15 cellular contexts compared by ENCODE assay signal in the genomic region with DNA sequence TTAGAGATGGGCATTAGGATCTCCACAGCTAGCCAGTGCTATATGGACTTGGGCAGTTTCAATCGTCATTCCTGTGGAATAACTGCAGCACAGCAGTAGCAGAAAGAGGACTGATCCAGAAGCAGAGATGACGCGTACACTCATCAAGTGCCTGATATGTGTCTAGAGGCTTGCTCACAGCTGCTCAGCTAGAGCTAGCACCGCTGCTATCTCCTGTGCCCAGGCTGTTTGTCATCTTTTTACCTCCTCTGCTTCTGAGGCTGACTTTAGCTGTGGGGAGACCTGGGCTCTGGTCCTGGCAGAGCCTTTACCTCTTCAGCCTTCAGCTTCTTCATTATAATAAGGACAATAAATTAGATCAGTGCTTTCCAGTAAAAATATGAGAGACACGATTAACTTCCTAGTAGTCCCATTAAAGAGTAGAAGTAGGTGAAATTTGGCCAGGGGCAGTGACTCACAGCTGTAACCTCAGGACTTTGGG. TPM values are rescaled to one million over a fixed set of nuclear protein-coding genes. Genes with fewer than 3 reads are reported as not detected.
DNase-seq lines count a peak whose midpoint lies in the region; ATAC-seq, FAIRE-seq and TF ChIP-seq lines count a peak whose summit lies in the region.
"Had no signal": no experiment of that assay in that cellular context is flagged by ENCODE, and none has a peak within 500 bp of the region (broad histone marks: within the 10 kb centered on the region; RNA-seq: fewer than 3 reads in every experiment).

No MANE protein-coding gene starts in this region.

- peaks cover 83% of the 10 kb centered on the region for H3K79me2 ChIP-seq in K562 (ENCODE audit: control insufficient read depth, insufficient read depth, low read length)

- intact Hi-C loops in cardiac septum (cut with DNase I) = no loop called here
- intact Hi-C loops in K562 (cut with micrococcal nuclease) = loop anchor here (5.0 kb wide), 1 partner anchor 74 kb away; no protein-coding TSS in a partner anchor

- H3K4me2 ChIP-seq in K562 (ENCODE audit: insufficient read depth, low read length) = peak overlapping the region; percentile 77

- no TSS peak for BruUV-seq in K562 (replicated peaks; lab: Mats Ljungman, UMichigan)

- WGBS in K562 (ENCODE audit: insufficient coverage, low coverage, missing lambda C conversion rate) = 10% methylated on average over 5 of the region's 5 CpGs

- H4K20me1 ChIP-seq in K562 (replicated peaks; ENCODE audit: control insufficient read depth, insufficient read depth, low read length) = peaks cover 12% of the 10 kb centered on the region

- ATAC-seq in K562 (peak; percentile 55), left lobe of liver (no peak), HG03565 (IDR thresholded peaks at IDR 0.05; ENCODE audit: unreplicated experiment) (no peak), GM21367 (IDR thresholded peaks at IDR 0.05; ENCODE audit: unreplicated experiment) (no peak)
- ATAC-seq: naive thymus-derived CD4-positive, alpha-beta T cell; stimulated activated naive CD8-positive, alpha-beta T cell treated with anti-CD3 and anti-CD28 coated beads, Interleukin-15, amount 100 ng/mL, for 72 hours had no signal

- peak overlapping the region in 1 of 2 experiments; percentile 16; a peak in 1 of 4 replicates for H3K9ac ChIP-seq in K562 (ENCODE audit: insufficient read depth in 1 of 2, low read depth in 2 of 2, low read length in 2 of 2)
- H3K9ac ChIP-seq: GM23248 had no signal

- FAIRE-seq in K562 (lab: Jason Lieb, UNC) (peak; percentile 95), GM12892 (lab: Jason Lieb, UNC) (no peak)

- H3K9me3 ChIP-seq in cardiac muscle cell (ENCODE audit: low read depth) = no peaks in the 10 kb centered on the region
- no peaks in the 10 kb centered on the region for H3K9me3 ChIP-seq in K562 (replicated peaks; ENCODE audit: control insufficient read depth, insufficient read depth, low read depth, low read length)
- H3K9me3 ChIP-seq: vagina had no signal

- in situ Hi-C loops in K562 (cut with MboI) = no loop called here

- DNase-seq in cardiac muscle cell (ENCODE audit: low read depth in 1 of 2, low spot score in 1 of 2) (peak; percentile 24 to 36), cardiac septum (ENCODE audit: low spot score) (no peak), K562 (ENCODE audit: extremely low read depth in 1 of 4, low spot score in 3 of 4) (peak; percentile 49 to 93 (median 65)), left lobe of liver (ENCODE audit: low spot score) (peak; percentile 30), GOT3 (lab: John Stamatoyannopoulos, UW) (no peak), GM12892 (ENCODE audit: insufficient read length) (no peak)
- DNase-seq: GM23248; naive thymus-derived CD4-positive, alpha-beta T cell; NCI-H1694 treated with DMSO at 0.1 percent for 48 hours; NCI-H446; SIG-M5; stimulated activated naive CD8-positive, alpha-beta T cell treated with anti-CD3 and anti-CD28 coated beads, Interleukin-15, amount 100 ng/mL, for 72 hours had no signal

- peaks cover 3% of the 10 kb centered on the region for H3K9me1 ChIP-seq in K562 (ENCODE audit: control insufficient read depth, insufficient read depth, low read length)

- CTCF ChIA-PET in K562 (lab: Yijun Ruan, JAX; ENCODE audit: low intra/inter-chr PET ratio) = no interaction called here

- TF ChIP-seq CTCF in cardiac muscle cell (IDR thresholded peaks at IDR 0.05; ENCODE audit: low read depth, low read length) = no peak
- TF ChIP-seq CTCF in K562 (IDR thresholded peaks at IDR 0.05 in 2 of 3, conservative IDR thresholded peaks at IDR 0.05 in 1 of 3; ENCODE audit: insufficient read depth in 2 of 3, low read depth in 1 of 3, low read length in 3 of 3) = no peak

- H3K4me1 ChIP-seq in cardiac muscle cell (ENCODE audit: low read depth) (peaks cover 20% of the 10 kb centered on the region), K562 (replicated peaks in 1 of 2; ENCODE audit: control insufficient read depth in 2 of 2, insufficient read depth in 2 of 2, low read length in 2 of 2) (peaks cover 62 to 84% of the 10 kb centered on the region in 2 experiments)

- no peak for TF ChIP-seq POLR2A in K562 (conservative IDR thresholded peaks at IDR 0.05)
- no peak for TF ChIP-seq POLR2A in GM12892 (IDR thresholded peaks at IDR 0.05; ENCODE audit: low read depth, low read length)

- H3K36me3 ChIP-seq in cardiac muscle cell = no peaks in the 10 kb centered on the region
- no peaks in the 10 kb centered on the region; the same call in 1 of the 3 replicates for H3K36me3 ChIP-seq in K562 (ENCODE audit: control insufficient read depth, insufficient read depth, low read length)
- H3K36me3 ChIP-seq: vagina had no signal

- no peak overlapping the region for H3K4me3 ChIP-seq in cardiac muscle cell
- no peak overlapping the region for H3K4me3 ChIP-seq in K562
- H3K4me3 ChIP-seq: GM23248, vagina had no signal

- H3K27ac ChIP-seq in cardiac muscle cell = no peak overlapping the region
- H3K27ac ChIP-seq in K562 (ENCODE audit: extremely low read depth, low read depth, low read length) = peak overlapping the region; percentile 63
- H3K27ac ChIP-seq: GM23248, vagina had no signal

- POLR2A ChIA-PET in K562 (lab: Yijun Ruan, JAX) = interaction anchor here (0.5 to 14.3 kb wide), 8 partner anchors 16 to 313 kb away, joined by 3 to 383 read pairs (median 4); no protein-coding TSS in a partner anchor

- H2AFZ ChIP-seq in K562 (ENCODE audit: low read depth, low read length) = no peak overlapping the region
- H2AFZ ChIP-seq: GM23248 had no signal

- H3K27me3 ChIP-seq in cardiac muscle cell (peaks cover 15% of the 10 kb centered on the region), K562 (ENCODE audit: control insufficient read depth in 2 of 2, insufficient read depth in 2 of 2, low read length in 2 of 2) (no peaks in the 10 kb centered on the region)
- H3K27me3 ChIP-seq: vagina had no signal

- TF ChIP-seq EP300 in K562 (IDR thresholded peaks at IDR 0.05; ENCODE audit: low read length) = peak; percentile 86

- peak in 1 of 2 experiments; percentile 24; a peak in 1 of 4 replicates for TF ChIP-seq RAD21 in K562 (CRISPR knock-in tag; conservative IDR thresholded peaks at IDR 0.05 in 1 of 2, IDR thresholded peaks at IDR 0.05 in 1 of 2)

TF ChIP-seq in K562, 482 proteins besides CTCF, POLR2A, EP300 and RAD21 (continues in another document):
- TF ChIP-seq ARNT (IDR thresholded peaks at IDR 0.05) (peak; percentile 65 to 100; a peak in 3 of 4 replicates), ETV5 (CRISPR knock-in tag; IDR thresholded peaks at IDR 0.05; ENCODE audit: low read depth) (0 out of 2 replicates have a peak, but pooled peaks have one; percentile 4), CBFA2T2 (conservative IDR thresholded peaks at IDR 0.05) (peak; percentile 94), BRCA1 (IDR thresholded peaks at IDR 0.05) (no peak), BRCA1 (CRISPR knock-in tag; IDR thresholded peaks at IDR 0.05) (no peak), SAFB (IDR thresholded peaks at IDR 0.05; ENCODE audit: borderline replicate concordance, low read depth, low read length) (no peak), ZNF217 (CRISPR knock-in tag; IDR thresholded peaks at IDR 0.05) (no peak), DACH1 (IDR thresholded peaks at IDR 0.05; ENCODE audit: partially characterized antibody) (peak; percentile 66), ZBTB7A (IDR thresholded peaks at IDR 0.05; ENCODE audit: borderline replicate concordance, control insufficient read depth, low read depth, low read length) (no peak)
- TF ChIP-seq, protein P1, sequence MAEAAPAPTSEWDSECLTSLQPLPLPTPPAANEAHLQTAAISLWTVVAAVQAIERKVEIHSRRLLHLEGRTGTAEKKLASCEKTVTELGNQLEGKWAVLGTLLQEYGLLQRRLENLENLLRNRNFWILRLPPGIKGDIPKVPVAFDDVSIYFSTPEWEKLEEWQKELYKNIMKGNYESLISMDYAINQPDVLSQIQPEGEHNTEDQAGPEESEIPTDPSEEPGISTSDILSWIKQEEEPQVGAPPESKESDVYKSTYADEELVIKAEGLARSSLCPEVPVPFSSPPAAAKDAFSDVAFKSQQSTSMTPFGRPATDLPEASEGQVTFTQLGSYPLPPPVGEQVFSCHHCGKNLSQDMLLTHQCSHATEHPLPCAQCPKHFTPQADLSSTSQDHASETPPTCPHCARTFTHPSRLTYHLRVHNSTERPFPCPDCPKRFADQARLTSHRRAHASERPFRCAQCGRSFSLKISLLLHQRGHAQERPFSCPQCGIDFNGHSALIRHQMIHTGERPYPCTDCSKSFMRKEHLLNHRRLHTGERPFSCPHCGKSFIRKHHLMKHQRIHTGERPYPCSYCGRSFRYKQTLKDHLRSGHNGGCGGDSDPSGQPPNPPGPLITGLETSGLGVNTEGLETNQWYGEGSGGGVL (CRISPR knock-in tag; IDR thresholded peaks at IDR 0.05) = no peak

RNA-seq across cellular contexts. Expression of a gene that starts 5.3 kb away (rescaled TPM):
- total RNA-seq in cardiac muscle cell = 0.32 and 0.63 TPM in 2 replicates
- polyA plus RNA-seq in cardiac muscle cell = 0.19 and 1.1 TPM in 2 replicates
- 7.4 TPM for total RNA-seq in cardiac septum
- 12.1 and 13.3 TPM in 2 replicates for total RNA-seq in K562 (2011; cell fraction: chromatin; rRNA removed; ENCODE audit: low replicate concordance)
- total RNA-seq in K562 (2011; cell fraction: nucleolus; rRNA removed) = 8.7 and 8.8 TPM in 2 replicates
- total RNA-seq in K562 (2011; cell fraction: nucleoplasm; rRNA removed) = 11.4 and 17.1 TPM in 2 replicates
- total RNA-seq in K562 (2014; rRNA removed) = 1.8 and 3.6 TPM in 2 replicates
- 4.5 and 5.2 TPM in 2 replicates for total RNA-seq in K562 (2014; rRNA removed; fragmentation: Illumina TruSeq; extraction: Trizol)
- 2.5 and 2.8 TPM in 2 replicates for total RNA-seq in K562 (2015; rRNA removed; fragmentation: Illumina TruSeq; extraction: Trizol)
- total RNA-seq in K562 (2021) = 7.1 and 7.7 TPM in 2 replicates
- polyA plus RNA-seq in K562 (2011; rRNA removed) = 7.7 and 8.2 TPM in 2 replicates
- polyA plus RNA-seq in K562 (2011; cell fraction: cytosol; rRNA removed) = 4.5 and 7.5 TPM in 2 replicates
- 3.9 and 5.1 TPM in 2 replicates for polyA plus RNA-seq in K562 (2011; cell fraction: nucleus; rRNA removed)
- polyA plus RNA-seq in K562 (2012) = 2.4 and 3.7 TPM in 2 replicates
- 3.4 and 4.0 TPM in 2 replicates for polyA plus RNA-seq in K562 (2014; fragmentation: Illumina TruSeq; extraction: Trizol)
- polyA plus RNA-seq in K562 (2014; fragmentation: Nextera tagmentation; extraction: Ambion mirVana) = 1 to 10 TPM; 3.8 to 5.0 TPM
- 2.8 and 2.9 TPM in 2 replicates for polyA plus RNA-seq in K562 (2014; rRNA removed)
- polyA minus RNA-seq in K562 (2011; rRNA and poly(A)+ RNA removed) = 26.9 and 28.8 TPM in 2 replicates
- polyA minus RNA-seq in K562 (2011; cell fraction: cytosol; rRNA and poly(A)+ RNA removed) = 11.0 and 11.5 TPM in 2 replicates
- 7.1 and 12.4 TPM in 2 replicates for polyA minus RNA-seq in K562 (2011; cell fraction: nucleus; rRNA and poly(A)+ RNA removed)
- 2.4 TPM for total RNA-seq in left lobe of liver
- 1.3 TPM for polyA plus RNA-seq in GM12892 (2012; ENCODE audit: missing spikeins)
- total RNA-seq: GM23248 had no signal

Comparison
In these comparisons a context has a peak if more than half of its experiments do, and no peak if none do; other contexts are left out.
1. DNase-seq: peak in cardiac muscle cell (2 of 2), K562 (4 of 4) and left lobe of liver (single experiment); none in cardiac septum (single experiment), GOT3 (single experiment) and GM12892 (single experiment).